Comparison of ENCODE assay signal across 16 cellular contexts in genomic region chr10:99874341-99875085, GRCh38.
"Had no signal": no experiment of that assay in that cellular context is flagged by ENCODE, and none has a peak within 500 bp of the region (broad histone marks: within the 10 kb centered on the region; RNA-seq: fewer than 3 reads in every experiment).

No MANE protein-coding gene starts in this region.

- H3K4me3 ChIP-seq: ascending aorta, heart right ventricle, lower lobe of right lung, sigmoid colon, thoracic aorta had no signal

- DNase-seq: activated CD4-positive, alpha-beta T cell treated with anti-CD3 and anti-CD28 coated beads for 4 hours; activated CD8-positive, alpha-beta memory T cell treated with anti-CD3 and anti-CD28 coated beads, Interleukin-2, amount 50 U/mL, for 4 hours; activated CD8-positive, alpha-beta T cell treated with anti-CD3 and anti-CD28 coated beads for 36 hours; heart right ventricle; islet precursor cell; lower lobe of right lung; naive thymus-derived CD4-positive, alpha-beta T cell; sigmoid colon; stimulated activated CD4-positive, alpha-beta T cell treated with anti-CD3 and anti-CD28 coated beads, Interleukin-12 subunit alpha, Interleukin-12 subunit beta, amount 100 ng/mL, for 4 hours; stimulated activated naive CD4-positive, alpha-beta T cell treated with Interleukin-2 at 50 U/mL for 16 hours; T-helper 1 cell; WERI-Rb-1 had no signal

- H3K4me3 Mint-ChIP-seq: activated CD8-positive, alpha-beta T cell treated with anti-CD3 and anti-CD28 coated beads for 36 hours had no signal

- ATAC-seq: activated CD8-positive, alpha-beta T cell treated with anti-CD3 and anti-CD28 coated beads for 36 hours; lower lobe of right lung; naive thymus-derived CD4-positive, alpha-beta T cell had no signal

- H3K27me3 Mint-ChIP-seq: progenitor cell of endocrine pancreas had no signal

- H3K27ac Mint-ChIP-seq: activated CD8-positive, alpha-beta T cell treated with anti-CD3 and anti-CD28 coated beads for 36 hours; naive thymus-derived CD4-positive, alpha-beta T cell; progenitor cell of endocrine pancreas had no signal

- H3K9me3 Mint-ChIP-seq: activated CD8-positive, alpha-beta T cell treated with anti-CD3 and anti-CD28 coated beads for 36 hours had no signal

- H3K27ac ChIP-seq: ascending aorta, heart right ventricle, lower lobe of right lung, neutrophil, sigmoid colon, thoracic aorta, WERI-Rb-1 had no signal

- H3K9me3 ChIP-seq: ascending aorta, heart right ventricle, lower lobe of right lung, neutrophil, sigmoid colon, thoracic aorta had no signal

- H3K4me1 ChIP-seq: ascending aorta, lower lobe of right lung, sigmoid colon had no signal

- H3K27me3 ChIP-seq: ascending aorta, neutrophil had no signal
